In the genomic region with DNA sequence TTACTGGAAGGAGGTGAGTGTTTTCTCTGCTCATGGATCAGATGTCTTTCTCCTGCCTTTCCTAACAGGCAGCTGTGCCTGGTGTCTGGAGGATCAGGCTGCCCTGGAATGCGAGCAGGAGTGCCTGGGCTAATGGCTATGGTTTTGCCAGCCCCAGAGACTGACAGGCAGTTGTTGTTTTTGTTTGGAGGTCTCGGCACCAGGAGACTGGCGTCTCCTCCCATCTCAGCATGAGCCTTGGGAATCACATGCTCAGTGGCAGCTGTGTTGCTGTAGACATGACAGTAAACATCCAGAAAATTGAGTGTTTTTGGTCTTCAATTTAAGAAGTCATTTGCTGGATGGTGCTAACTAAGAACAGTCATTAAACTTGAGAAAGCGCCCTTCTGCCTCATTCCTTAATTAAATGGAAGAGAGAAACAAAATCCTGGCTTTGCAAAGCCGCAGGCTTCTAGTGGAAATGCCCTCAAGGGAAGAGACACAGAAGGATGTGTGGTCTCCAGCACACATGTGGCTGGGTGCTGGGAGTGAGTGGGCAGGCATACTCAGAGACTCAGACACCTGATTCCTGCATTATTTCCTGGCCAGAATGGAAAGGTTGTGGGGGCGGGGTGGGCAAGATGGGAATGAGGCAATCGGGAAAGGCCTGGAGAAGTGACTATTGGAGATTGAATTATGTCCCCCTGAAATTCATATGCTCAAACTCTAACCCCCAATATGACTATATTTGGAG, we compare ENCODE assay signal across 13 cellular contexts.
DNase-seq lines count a peak whose midpoint lies in the region; ATAC-seq and TF ChIP-seq lines count a peak whose summit lies in the region.
"Had no signal": no experiment of that assay in that cellular context is flagged by ENCODE, and none has a peak within 500 bp of the region (broad histone marks: within the 10 kb centered on the region; RNA-seq: fewer than 3 reads in every experiment).

No MANE protein-coding gene starts in this region.

- POLR2A ChIA-PET in BJ (lab: Charles Lee): no interaction called here

- H3K4me3 ChIP-seq in BJ (ENCODE audit: low read depth, low read length) (no peak overlapping the region), ectodermal cell (ENCODE audit: insufficient read depth, low read depth, low read length) (no peak overlapping the region)
- H3K4me3 ChIP-seq: GM12878, stomach had no signal

- H3K9me3 Mint-ChIP-seq in effector memory CD8-positive, alpha-beta T cell: no peaks in the 10 kb centered on the region
- H3K9me3 Mint-ChIP-seq: T-cell had no signal

- H3K36me3 ChIP-seq in BJ (ENCODE audit: control insufficient read depth, insufficient read depth, low read length): no peaks in the 10 kb centered on the region
- H3K36me3 ChIP-seq in ectodermal cell (ENCODE audit: control insufficient read depth, insufficient read depth, low read length): no peaks in the 10 kb centered on the region
- H3K36me3 ChIP-seq: stomach had no signal

- DNase-seq in BJ (ENCODE audit: low read depth) (peak; percentile 35), NCI-H146 treated with DMSO at 0.1 percent for 48 hours (lab: John Stamatoyannopoulos, UW; ENCODE audit: unreplicated experiment) (peak; percentile 42), myocyte (ENCODE audit: low read depth) (peak; percentile 98), SIG-M5 treated with dmso at 0.1 percent for 504 hours (lab: John Stamatoyannopoulos, UW; ENCODE audit: unreplicated experiment) (no peak)
- no peak for DNase-seq in activated CD4-positive, alpha-beta T cell treated with anti-CD3 and anti-CD28 coated beads, Interleukin-2, amount 50 U/mL, for 48 hours
- DNase-seq in effector memory CD8-positive, alpha-beta T cell: no peak
- DNase-seq: NCI-H1436 treated with DMSO at 0.1 percent for 48 hours, stomach, T-cell had no signal

- peaks cover 0 to 9% of the 10 kb centered on the region in 2 donors for H3K27me3 Mint-ChIP-seq in effector memory CD8-positive, alpha-beta T cell

- peak overlapping the region; percentile 90 for H3K27ac ChIP-seq in ectodermal cell (ENCODE audit: insufficient read depth, low read depth, low read length, poor library complexity, severe bottlenecking)
- H3K27ac ChIP-seq: stomach had no signal

- no peaks in the 10 kb centered on the region for H3K36me3 Mint-ChIP-seq in effector memory CD8-positive, alpha-beta T cell (ENCODE audit: insufficient read depth)
- H3K36me3 Mint-ChIP-seq: CD14-positive monocyte, T-cell had no signal

- H3K27ac Mint-ChIP-seq in effector memory CD8-positive, alpha-beta T cell: no peak overlapping the region
- H3K27ac Mint-ChIP-seq: CD14-positive monocyte, T-cell had no signal

- H3K4me3 Mint-ChIP-seq in effector memory CD8-positive, alpha-beta T cell: no peak overlapping the region
- H3K4me3 Mint-ChIP-seq: CD14-positive monocyte, T-cell had no signal

- H3K9me3 ChIP-seq in ectodermal cell (ENCODE audit: control insufficient read depth, low read length): no peaks in the 10 kb centered on the region
- H3K9me3 ChIP-seq: stomach had no signal

- ATAC-seq in effector memory CD8-positive, alpha-beta T cell (replicated peaks): no peak
- no peak for ATAC-seq in HG03139 (IDR thresholded peaks at IDR 0.05; ENCODE audit: unreplicated experiment)
- ATAC-seq: GM12878, T-cell had no signal

- WGBS in ectodermal cell, 2 experiments: 47 to 50% methylated on average over 6 to 7 of the region's 7 CpGs

- H3K27me3 ChIP-seq in BJ (ENCODE audit: control insufficient read depth, insufficient read depth, low read length): no peaks in the 10 kb centered on the region
- no peaks in the 10 kb centered on the region for H3K27me3 ChIP-seq in ectodermal cell (ENCODE audit: control insufficient read depth, insufficient read depth, low read length, poor library complexity, severe bottlenecking)
- H3K27me3 ChIP-seq: stomach had no signal

- CTCF ChIA-PET in BJ (lab: Yijun Ruan, JAX): interaction anchor here (1.6 kb wide), 1 partner anchor 11 kb away, joined by 4 read pairs; no protein-coding TSS in a partner anchor

- no peak for TF ChIP-seq CTCF in BJ (IDR thresholded peaks at IDR 0.05; ENCODE audit: insufficient read depth, low read depth, low read length)

- H3K4me1 ChIP-seq in ectodermal cell (ENCODE audit: control insufficient read depth, insufficient read depth, low read length): peaks cover 23% of the 10 kb centered on the region

- H3K4me1 Mint-ChIP-seq in effector memory CD8-positive, alpha-beta T cell (ENCODE audit: low read depth in 2 of 2): no peaks in the 10 kb centered on the region
- H3K4me1 Mint-ChIP-seq: CD14-positive monocyte, T-cell had no signal

Comparison
In these comparisons a context has a peak if more than half of its experiments do, and no peak if none do; other contexts are left out.
1. DNase-seq: peak in BJ (single experiment), NCI-H146 treated with DMSO at 0.1 percent for 48 hours (single experiment) and myocyte (single experiment); none in activated CD4-positive, alpha-beta T cell treated with anti-CD3 and anti-CD28 coated beads, Interleukin-2, amount 50 U/mL, for 48 hours (0 of 2), SIG-M5 treated with dmso at 0.1 percent for 504 hours (single experiment) and effector memory CD8-positive, alpha-beta T cell (0 of 3).